In genomic region chr3:84724877-84725276, GRCh38 we compare ENCODE assay signal across 11 cellular contexts.
DNase-seq lines count a peak whose midpoint lies in the region; ATAC-seq, FAIRE-seq and TF ChIP-seq lines count a peak whose summit lies in the region.
"Had no signal": no experiment of that assay in that cellular context is flagged by ENCODE, and none has a peak within 500 bp of the region (broad histone marks: within the 10 kb centered on the region; RNA-seq: fewer than 3 reads in every experiment).

No MANE protein-coding gene starts in this region.

- no peak overlapping the region for H3K27ac ChIP-seq in A673 (ENCODE audit: low read depth, low read length, poor library complexity, severe bottlenecking)
- H3K27ac ChIP-seq in small intestine (ENCODE audit: low read depth in 1 of 2, low read length in 1 of 2), result no peak overlapping the region
- H3K27ac ChIP-seq: cardiac muscle cell had no signal

- H3K36me3 ChIP-seq in A673 (ENCODE audit: insufficient read depth, low read length, poor library complexity, severe bottlenecking) (no peaks in the 10 kb centered on the region), small intestine (ENCODE audit: control insufficient read depth in 2 of 2, insufficient read depth in 2 of 2, low read length in 2 of 2) (no peaks in the 10 kb centered on the region)
- H3K36me3 ChIP-seq: cardiac muscle cell had no signal

- H3K4me1 ChIP-seq in A673 (ENCODE audit: insufficient read depth, low read length, poor library complexity, severe bottlenecking) (no peaks in the 10 kb centered on the region), small intestine (ENCODE audit: control insufficient read depth in 2 of 2, insufficient read depth in 1 of 2, low read depth in 1 of 2, low read length in 1 of 2) (no peaks in the 10 kb centered on the region)

- whole genome bisulfite sequencing in small intestine, 3 donors, result 83 to 90% (median 89%) methylated on average over 4 of the region's 4 CpGs

- DNase-seq in A673 (ENCODE audit: low spot score), result peak; percentile 37
- peak; percentile 33 for DNase-seq in H54 (ENCODE audit: insufficient read length, low spot score)
- DNase-seq in OCI-M1 (lab: John Stamatoyannopoulos, UW), result peak; percentile 64
- peak; percentile 7 for DNase-seq in fibroblast of gingiva (ENCODE audit: low read depth)
- DNase-seq in small intestine, result no peak
- no peak for DNase-seq in activated CD4-positive, alpha-beta T cell treated with anti-CD3 and anti-CD28 coated beads for 48 hours
- no peak for DNase-seq in stimulated activated CD4-positive, alpha-beta T cell treated with anti-CD3 and anti-CD28 coated beads, Interleukin-4, amount 100 ng/mL, for 24 hours
- no peak for DNase-seq in left cardiac atrium
- DNase-seq: activated CD4-positive, alpha-beta T cell treated with anti-CD3 and anti-CD28 coated beads, Interleukin-2, amount 10 ng/mL, durations not matched to agents 24 days and 14 days; C1 segment of cervical spinal cord had no signal

- CTCF ChIA-PET in A673 (lab: Charles Lee), result no interaction called here

- BruUV-seq in A673 (replicated peaks; lab: Mats Ljungman, UMichigan), result no TSS peak

- H3K27me3 ChIP-seq in A673 (replicated peaks; ENCODE audit: insufficient read depth, low read depth, low read length, poor library complexity), result no peaks in the 10 kb centered on the region
- H3K27me3 ChIP-seq in small intestine (ENCODE audit: control insufficient read depth in 2 of 2, insufficient read depth in 2 of 2, low read length in 2 of 2), result no peaks in the 10 kb centered on the region
- H3K27me3 ChIP-seq: cardiac muscle cell had no signal

- no peak overlapping the region for H3K4me3 ChIP-seq in A673 (ENCODE audit: low read depth, low read length, poor library complexity, severe bottlenecking)
- H3K4me3 ChIP-seq in small intestine (ENCODE audit: low read depth in 1 of 2, low read length in 2 of 2), result no peak overlapping the region
- H3K4me3 ChIP-seq: cardiac muscle cell had no signal

- no peak for TF ChIP-seq POLR2A in H54 (IDR thresholded peaks at IDR 0.05; ENCODE audit: low read depth, low read length)

- POLR2A ChIA-PET in A673 (lab: Charles Lee; ENCODE audit: low non-redundant PET), result no interaction called here

- ATAC-seq in left cardiac atrium, result no peak

- intact Hi-C loops in A673 (cut with micrococcal nuclease; ENCODE audit: unreplicated experiment), result no loop called here
- intact Hi-C loops in left cardiac atrium (cut with DNase I), result no loop called here

- TF ChIP-seq CTCF in A673 (conservative IDR thresholded peaks at IDR 0.05; ENCODE audit: low read depth, low read length), result no peak

- FAIRE-seq in H54 (lab: Jason Lieb, UNC), result peak; percentile 98
- FAIRE-seq in small intestine (lab: Jason Lieb, UNC), result no peak

- H3K9me3 ChIP-seq in A673 (ENCODE audit: low read depth, low read length, poor library complexity, severe bottlenecking), result no peaks in the 10 kb centered on the region
- no peaks in the 10 kb centered on the region for H3K9me3 ChIP-seq in small intestine (ENCODE audit: control insufficient read depth, low read depth)

Comparison
In these comparisons a context has a peak if more than half of its experiments do, and no peak if none do; other contexts are left out.
1. DNase-seq: peak in A673 (single experiment), H54 (single experiment), OCI-M1 (single experiment) and fibroblast of gingiva (single experiment); none in small intestine (single experiment), activated CD4-positive, alpha-beta T cell treated with anti-CD3 and anti-CD28 coated beads for 48 hours (single experiment), stimulated activated CD4-positive, alpha-beta T cell treated with anti-CD3 and anti-CD28 coated beads, Interleukin-4, amount 100 ng/mL, for 24 hours (single experiment) and left cardiac atrium (single experiment).